ENCODE assay signal across 12 cellular contexts in genomic region chr11:121595717-121596156, GRCh38.
A peak's percentile ranks its signal among the peaks of the same experiment; 100 is the strongest.
DNase-seq lines count a peak whose midpoint lies in the region; ATAC-seq and TF ChIP-seq lines count a peak whose summit lies in the region.
"Had no signal": no experiment of that assay in that cellular context is flagged by ENCODE, and none has a peak within 500 bp of the region (broad histone marks: within the 10 kb centered on the region; RNA-seq: fewer than 3 reads in every experiment).

No MANE protein-coding gene starts in this region.

- DNase-seq in activated naive CD8-positive, alpha-beta T cell treated with anti-CD3 and anti-CD28 coated beads, Interleukin-2, amount 50 U/mL, for 24 hours = no peak
- no peak for DNase-seq in activated naive CD8-positive, alpha-beta T cell treated with anti-CD3 and anti-CD28 coated beads for 36 hours
- DNase-seq in right cardiac atrium = peak; percentile 55 to 63 (median 58)
- peak; percentile 68 for DNase-seq in upper lobe of right lung
- DNase-seq in superior temporal gyrus (ENCODE audit: extremely low spot score) = no peak
- DNase-seq in NCI-H69 (lab: John Stamatoyannopoulos, UW) = no peak
- DNase-seq: 8988T; activated T-cell treated with anti-CD3 and anti-CD28 coated beads for 4 hours; nucleus accumbens; stimulated activated CD8-positive, alpha-beta memory T cell treated with anti-CD3 and anti-CD28 coated beads, Interleukin-4, amount 100 ng/mL, for 48 hours had no signal

- no peak for TF ChIP-seq CTCF in upper lobe of right lung (IDR thresholded peaks at IDR 0.05)

- H3K4me3 ChIP-seq in right cardiac atrium (ENCODE audit: low read length) (no peak overlapping the region), upper lobe of right lung (no peak overlapping the region)

- no peaks in the 10 kb centered on the region for H3K27me3 Mint-ChIP-seq in activated naive CD8-positive, alpha-beta T cell treated with anti-CD3 and anti-CD28 coated beads, Interleukin-2, amount 50 U/mL, for 24 hours
- H3K27me3 Mint-ChIP-seq in activated naive CD8-positive, alpha-beta T cell treated with anti-CD3 and anti-CD28 coated beads for 36 hours = no peaks in the 10 kb centered on the region

- H3K36me3 Mint-ChIP-seq in activated naive CD8-positive, alpha-beta T cell treated with anti-CD3 and anti-CD28 coated beads, Interleukin-2, amount 50 U/mL, for 24 hours (ENCODE audit: low read depth) = peaks cover 37% of the 10 kb centered on the region
- H3K36me3 Mint-ChIP-seq in activated naive CD8-positive, alpha-beta T cell treated with anti-CD3 and anti-CD28 coated beads for 36 hours = peaks cover 39% of the 10 kb centered on the region

- H3K27ac Mint-ChIP-seq in activated naive CD8-positive, alpha-beta T cell treated with anti-CD3 and anti-CD28 coated beads, Interleukin-2, amount 50 U/mL, for 24 hours = peak overlapping the region; percentile 17
- no peak overlapping the region for H3K27ac Mint-ChIP-seq in activated naive CD8-positive, alpha-beta T cell treated with anti-CD3 and anti-CD28 coated beads for 36 hours

- H3K36me3 ChIP-seq in upper lobe of right lung = peaks cover 10% of the 10 kb centered on the region

- H3K4me1 ChIP-seq in right cardiac atrium (ENCODE audit: control insufficient read depth, insufficient read depth, low read length) (no peaks in the 10 kb centered on the region), upper lobe of right lung (peaks cover 15% of the 10 kb centered on the region)

- H3K4me3 Mint-ChIP-seq in activated naive CD8-positive, alpha-beta T cell treated with anti-CD3 and anti-CD28 coated beads, Interleukin-2, amount 50 U/mL, for 24 hours = no peak overlapping the region
- no peak overlapping the region for H3K4me3 Mint-ChIP-seq in activated naive CD8-positive, alpha-beta T cell treated with anti-CD3 and anti-CD28 coated beads for 36 hours

- H3K27ac ChIP-seq in angular gyrus (ENCODE audit: low read depth, low read length) (peak overlapping the region; percentile 9), right cardiac atrium (ENCODE audit: low read length) (no peak overlapping the region), upper lobe of right lung (peak overlapping the region; percentile 59)

- H3K27me3 ChIP-seq in right cardiac atrium (ENCODE audit: control insufficient read depth, insufficient read depth) (no peaks in the 10 kb centered on the region), upper lobe of right lung (no peaks in the 10 kb centered on the region)

- no peak for ATAC-seq in activated naive CD8-positive, alpha-beta T cell treated with anti-CD3 and anti-CD28 coated beads, Interleukin-2, amount 50 U/mL, for 24 hours
- ATAC-seq in right cardiac atrium (peak; percentile 79 to 85), upper lobe of right lung (peak; percentile 88), GM19455 (IDR thresholded peaks at IDR 0.05; ENCODE audit: unreplicated experiment) (no peak)

- intact Hi-C loops in right cardiac atrium (cut with DNase I) = loop anchor here in 1 of 4 donors (10.0 kb wide), 1 partner anchor 341 kb away; no protein-coding TSS in a partner anchor
- intact Hi-C loops in upper lobe of right lung (cut with DNase I) = no loop called here

- H3K9me3 Mint-ChIP-seq in activated naive CD8-positive, alpha-beta T cell treated with anti-CD3 and anti-CD28 coated beads, Interleukin-2, amount 50 U/mL, for 24 hours = no peaks in the 10 kb centered on the region
- H3K9me3 Mint-ChIP-seq in activated naive CD8-positive, alpha-beta T cell treated with anti-CD3 and anti-CD28 coated beads for 36 hours = no peaks in the 10 kb centered on the region

- 65% methylated on average over 15 of the region's 15 CpGs for WGBS in right cardiac atrium

- H3K9me3 ChIP-seq in right cardiac atrium (ENCODE audit: control insufficient read depth, low read length) (no peaks in the 10 kb centered on the region), upper lobe of right lung (no peaks in the 10 kb centered on the region)

- H3K4me1 Mint-ChIP-seq in activated naive CD8-positive, alpha-beta T cell treated with anti-CD3 and anti-CD28 coated beads, Interleukin-2, amount 50 U/mL, for 24 hours = peaks cover 10% of the 10 kb centered on the region
- H3K4me1 Mint-ChIP-seq in activated naive CD8-positive, alpha-beta T cell treated with anti-CD3 and anti-CD28 coated beads for 36 hours = peaks cover 16% of the 10 kb centered on the region

Comparison
In these comparisons a context has a peak if more than half of its experiments do, and no peak if none do; other contexts are left out.
1. ATAC-seq: peak in right cardiac atrium (2 of 2) and upper lobe of right lung (single experiment); none in activated naive CD8-positive, alpha-beta T cell treated with anti-CD3 and anti-CD28 coated beads, Interleukin-2, amount 50 U/mL, for 24 hours (single experiment) and GM19455 (single experiment).
2. DNase-seq: peak in right cardiac atrium (3 of 3) and upper lobe of right lung (single experiment); none in activated naive CD8-positive, alpha-beta T cell treated with anti-CD3 and anti-CD28 coated beads, Interleukin-2, amount 50 U/mL, for 24 hours (single experiment), activated naive CD8-positive, alpha-beta T cell treated with anti-CD3 and anti-CD28 coated beads for 36 hours (single experiment), superior temporal gyrus (single experiment) and NCI-H69 (single experiment).